Comparison of ENCODE assay signal across 28 cellular contexts in the genomic region with DNA sequence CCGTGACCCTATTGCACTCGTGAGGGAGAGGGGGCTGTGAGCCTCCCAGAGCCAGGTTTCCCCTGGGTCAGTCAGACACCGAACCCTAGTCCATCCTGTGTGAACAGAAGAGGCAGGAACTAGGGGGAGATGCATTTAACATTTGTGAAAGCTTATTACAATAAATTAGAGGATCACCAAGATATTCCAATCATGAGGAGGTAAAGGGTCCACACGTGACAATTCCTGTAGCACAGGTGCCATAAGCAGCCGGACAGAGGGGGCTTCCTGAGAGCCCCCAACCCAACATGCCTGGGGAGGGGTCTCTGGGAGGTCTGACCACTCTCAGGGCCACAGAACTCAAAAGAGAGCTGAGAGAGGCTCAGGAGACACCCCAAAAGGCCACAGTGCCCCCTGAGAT.
DNase-seq lines count a peak whose midpoint lies in the region; ATAC-seq, FAIRE-seq and TF ChIP-seq lines count a peak whose summit lies in the region.
"Had no signal": no experiment of that assay in that cellular context is flagged by ENCODE, and none has a peak within 500 bp of the region (broad histone marks: within the 10 kb centered on the region; RNA-seq: fewer than 3 reads in every experiment).

No MANE protein-coding gene starts in this region.

- H3K4ac ChIP-seq in IMR-90 (ENCODE audit: low read depth, low read length): 0 out of 2 replicates have a peak overlapping the region, but pooled peaks have one; percentile 39

- no peak overlapping the region for H2AFZ ChIP-seq in HepG2 (ENCODE audit: low read length)
- no peak overlapping the region for H2AFZ ChIP-seq in IMR-90 (replicated peaks; ENCODE audit: low read length, poor library complexity)

- no peak overlapping the region for H4K91ac ChIP-seq in IMR-90 (ENCODE audit: insufficient read depth, low read depth, low read length)

- 0 out of 2 replicates have a peak overlapping the region, but pooled peaks have one; percentile 32 for H2BK20ac ChIP-seq in IMR-90 (ENCODE audit: low read depth, low read length)

- 0 out of 2 replicates have a peak overlapping the region, but pooled peaks have one; percentile 12 for H2AK5ac ChIP-seq in IMR-90 (ENCODE audit: low read depth, low read length)

- peaks cover 6% of the 10 kb centered on the region for H3K36me3 Mint-ChIP-seq in endothelial cell (ENCODE audit: low read depth, unreplicated experiment)
- H3K36me3 Mint-ChIP-seq: CD14-positive monocyte; CD4-positive, alpha-beta memory T cell; CD8-positive, alpha-beta memory T cell had no signal

- peak overlapping the region; percentile 4 for H3K27ac Mint-ChIP-seq in endothelial cell (ENCODE audit: unreplicated experiment)
- H3K27ac Mint-ChIP-seq: CD4-positive, alpha-beta memory T cell; CD4-positive, CD25-positive, alpha-beta regulatory T cell; CD8-positive, alpha-beta memory T cell had no signal

- no peak for FAIRE-seq in HepG2 (lab: Jason Lieb, UNC)
- FAIRE-seq: A204.1, GM12878, GM12892, GM18507 had no signal

- H3K79me2 ChIP-seq in HepG2 (ENCODE audit: insufficient read depth, low read length): no peaks in the 10 kb centered on the region

- no peak overlapping the region for H2BK120ac ChIP-seq in IMR-90 (ENCODE audit: low read depth, low read length)

- H3K9ac ChIP-seq in HepG2 (ENCODE audit: insufficient read depth, low read depth, low read length) (no peak overlapping the region), IMR-90 (ENCODE audit: low read depth, low read length) (no peak overlapping the region)
- H3K9ac ChIP-seq: BLaER1 had no signal

- H2AK9ac ChIP-seq in IMR-90 (replicated peaks; ENCODE audit: low read depth, low read length, poor library complexity): no peak overlapping the region

- TF ChIP-seq EP300 in HepG2 (IDR thresholded peaks at IDR 0.05; ENCODE audit: low read depth in 2 of 2, low read length in 2 of 2) (no peak), HepG2 (CRISPR knock-in tag; IDR thresholded peaks at IDR 0.05; ENCODE audit: borderline replicate concordance) (no peak)

- H4K5ac ChIP-seq in IMR-90 (ENCODE audit: low read depth, low read length): no peak overlapping the region

- H4K20me1 ChIP-seq in HepG2 (ENCODE audit: insufficient read depth, low read length) (no peaks in the 10 kb centered on the region), IMR-90 (ENCODE audit: insufficient read depth, low read length) (no peaks in the 10 kb centered on the region)
- H4K20me1 ChIP-seq: BLaER1 had no signal

- TF ChIP-seq CTCF in HepG2 (CRISPR knock-in tag; IDR thresholded peaks at IDR 0.05): no peak
- no peak for TF ChIP-seq CTCF in right lobe of liver (IDR thresholded peaks at IDR 0.05)
- TF ChIP-seq CTCF in IMR-90 (conservative IDR thresholded peaks at IDR 0.05; ENCODE audit: low read depth, low read length): no peak
- TF ChIP-seq CTCF in endothelial cell (IDR thresholded peaks at IDR 0.05; ENCODE audit: unreplicated experiment): no peak

- BruUV-seq in HepG2 (replicated peaks; lab: Mats Ljungman, UMichigan) (no TSS peak), IMR-90 (replicated peaks; lab: Mats Ljungman, UMichigan) (no TSS peak)

- POLR2A ChIA-PET in HepG2 (lab: Yijun Ruan, JAX) (no interaction called here), IMR-90 (lab: Charles Lee; ENCODE audit: unreplicated experiment) (no interaction called here)

- no peak overlapping the region for H3K14ac ChIP-seq in IMR-90 (replicated peaks; ENCODE audit: low read depth, low read length)

- ATAC-seq in HepG2: no peak
- ATAC-seq in right lobe of liver: no peak
- ATAC-seq in IMR-90 (ENCODE audit: low read depth): no peak
- ATAC-seq: GM12878 had no signal

- H3K27ac ChIP-seq in HepG2 (ENCODE audit: extremely low read length, insufficient read depth, low read length): no peak overlapping the region
- H3K27ac ChIP-seq in right lobe of liver: no peak overlapping the region
- H3K27ac ChIP-seq in IMR-90 (ENCODE audit: insufficient read depth, low read length): no peak overlapping the region
- H3K27ac ChIP-seq: BLaER1 had no signal

- H3K36me3 ChIP-seq in HepG2 (replicated peaks in 1 of 2; ENCODE audit: control insufficient read depth in 1 of 2, insufficient read depth in 2 of 2, low read length in 2 of 2) (no peaks in the 10 kb centered on the region), right lobe of liver (no peaks in the 10 kb centered on the region), IMR-90 (ENCODE audit: control insufficient read depth, insufficient read depth, low read length) (no peaks in the 10 kb centered on the region)
- H3K36me3 ChIP-seq: BE2C, BLaER1 had no signal

- peaks cover 16% of the 10 kb centered on the region for H3K4me1 Mint-ChIP-seq in endothelial cell (ENCODE audit: unreplicated experiment)
- H3K4me1 Mint-ChIP-seq: CD4-positive, alpha-beta memory T cell; CD4-positive, CD25-positive, alpha-beta regulatory T cell; CD8-positive, alpha-beta memory T cell had no signal

- intact Hi-C loops in HepG2 (cut with micrococcal nuclease; ENCODE audit: unreplicated experiment) (no loop called here), right lobe of liver (cut with DNase I) (no loop called here), IMR-90 (cut with micrococcal nuclease) (no loop called here), posterior vena cava (cut with DNase I) (no loop called here)

- peak overlapping the region; percentile 42; the same call in 1 of the 2 replicates for H3K23ac ChIP-seq in IMR-90 (ENCODE audit: low read depth, low read length)

- 0% methylated on average over 5 of the region's 5 CpGs for WGBS in HepG2 (ENCODE audit: low lambda C conversion rate)
- 24% methylated on average over 2 of the region's 5 CpGs for WGBS in right lobe of liver (ENCODE audit: insufficient coverage, low coverage, low lambda C conversion rate, missing lambda C conversion rate)
- no CpG with 5 or more reads among the region's 5 CpGs for WGBS in IMR-90 (ENCODE audit: extremely low coverage in 2 of 2, insufficient read length in 1 of 2), 2 experiments

- H3K79me1 ChIP-seq in IMR-90 (ENCODE audit: low read depth in 1 of 2, low read length in 2 of 2): no peaks in the 10 kb centered on the region

- H3K27me3 ChIP-seq in HepG2 (ENCODE audit: control insufficient read depth in 1 of 2, insufficient read depth in 2 of 2, low read length in 2 of 2) (peaks cover 3 to 39% of the 10 kb centered on the region in 2 experiments; a peak in 3 of 5 replicates), right lobe of liver (no peaks in the 10 kb centered on the region), IMR-90 (ENCODE audit: control insufficient read depth, insufficient read depth, low read length) (no peaks in the 10 kb centered on the region)
- H3K27me3 ChIP-seq: BE2C, BLaER1 had no signal

- no peak overlapping the region for H3K4me3 Mint-ChIP-seq in endothelial cell (ENCODE audit: unreplicated experiment)
- H3K4me3 Mint-ChIP-seq: CD14-positive monocyte; CD4-positive, alpha-beta memory T cell; CD4-positive, CD25-positive, alpha-beta regulatory T cell; CD8-positive, alpha-beta memory T cell had no signal

- no peak overlapping the region for H3K18ac ChIP-seq in IMR-90 (ENCODE audit: low read depth, low read length)

- H2BK15ac ChIP-seq in IMR-90 (ENCODE audit: low read depth, low read length): no peak overlapping the region; the same call in 2 of the 3 replicates

- dilution Hi-C loops in IMR-90 (cut with HindIII; ENCODE audit: low sequenced_read_pairs, unreplicated experiment): no loop called here

- peaks cover 2% of the 10 kb centered on the region for H3K27me3 Mint-ChIP-seq in endothelial cell (ENCODE audit: unreplicated experiment)

- H3K4me3 ChIP-seq in HepG2 (replicated peaks in 1 of 3; ENCODE audit: insufficient read depth in 1 of 3, low read depth in 2 of 3, low read length in 3 of 3) (no peak overlapping the region), right lobe of liver (no peak overlapping the region), IMR-90 (ENCODE audit: insufficient read depth, low read depth, low read length) (no peak overlapping the region)
- H3K4me3 ChIP-seq: BLaER1, GM12878 had no signal

- H3K9me3 Mint-ChIP-seq in endothelial cell (ENCODE audit: unreplicated experiment): no peaks in the 10 kb centered on the region

- no peak overlapping the region for H4K8ac ChIP-seq in IMR-90 (ENCODE audit: low read depth in 2 of 2, low read length in 2 of 2)

- TF ChIP-seq POLR2A in HepG2 (IDR thresholded peaks at IDR 0.05; ENCODE audit: insufficient read depth in 1 of 2, low read depth in 2 of 2, low read length in 2 of 2): no peak
- no peak for TF ChIP-seq POLR2A in right lobe of liver (IDR thresholded peaks at IDR 0.05)
- no peak for TF ChIP-seq POLR2A in IMR-90 (IDR thresholded peaks at IDR 0.05; ENCODE audit: low read depth, low read length)

- no peak overlapping the region for H3K56ac ChIP-seq in IMR-90 (ENCODE audit: extremely low read depth, insufficient read depth, low read length)

- no peak for DNase-seq in HepG2 (ENCODE audit: low spot score)
- no peak for DNase-seq in right lobe of liver
- no peak for DNase-seq in IMR-90
- no peak for DNase-seq in endothelial cell (ENCODE audit: low spot score)
- DNase-seq in posterior vena cava (ENCODE audit: low spot score): peak; percentile 48
- no peak for DNase-seq in NCI-H2029 (lab: John Stamatoyannopoulos, UW)
- DNase-seq in activated T-cell treated with anti-CD3 and anti-CD28 coated beads, Interleukin-2, amount 50 U/mL, for 1 hour: no peak
- DNase-seq in NCI-H1930 (lab: John Stamatoyannopoulos, UW): no peak
- DNase-seq: 8988T; ACHN; BE2C; C1 segment of cervical spinal cord; CD4-positive, alpha-beta memory T cell; CD4-positive, CD25-positive, alpha-beta regulatory T cell; CD8-positive, alpha-beta memory T cell; COR-L47; DMS 273 treated with DMSO at 0.1 percent for 48 hours; DMS53; DMS79; DND-41; EL; GDM1 had no signal

- peaks cover 5% of the 10 kb centered on the region for H3K9me1 ChIP-seq in IMR-90 (ENCODE audit: insufficient read depth, low read length)

- H3K4me1 ChIP-seq in HepG2 (ENCODE audit: insufficient read depth, low read length) (no peaks in the 10 kb centered on the region), right lobe of liver (no peaks in the 10 kb centered on the region), IMR-90 (ENCODE audit: control insufficient read depth, insufficient read depth, low read length) (no peaks in the 10 kb centered on the region)
- H3K4me1 ChIP-seq: BE2C, BLaER1 had no signal

- CTCF ChIA-PET in HepG2 (lab: Yijun Ruan, JAX; ENCODE audit: low intra/inter-chr PET ratio, low total read pairs) (no interaction called here), IMR-90 (lab: Yijun Ruan, JAX) (no interaction called here)

- H2BK5ac ChIP-seq in IMR-90 (ENCODE audit: low read depth, low read length, poor library complexity, severe bottlenecking): no peak overlapping the region

- in situ Hi-C loops in HepG2 (cut with HindIII; ENCODE audit: extremely low pct_ligation_motif_present, low pct_unique_long_range_greater_than_20kb): no loop called here
- in situ Hi-C loops in IMR-90 (cut with MboI; ENCODE audit: low sequenced_read_pairs): no loop called here

- H3K4me2 ChIP-seq in HepG2 (ENCODE audit: low read depth, low read length) (no peak overlapping the region), IMR-90 (ENCODE audit: low read depth, low read length) (no peak overlapping the region)
- H3K4me2 ChIP-seq: BLaER1 had no signal

- TF ChIP-seq RAD21 in HepG2 (CRISPR knock-in tag; IDR thresholded peaks at IDR 0.05): no peak
- no peak for TF ChIP-seq RAD21 in IMR-90 (IDR thresholded peaks at IDR 0.05; ENCODE audit: low read length)

- H3K9me3 ChIP-seq in HepG2 (ENCODE audit: low read length) (no peaks in the 10 kb centered on the region), right lobe of liver (no peaks in the 10 kb centered on the region), IMR-90 (ENCODE audit: control insufficient read depth, insufficient read depth, low read length) (no peaks in the 10 kb centered on the region)
- H3K9me3 ChIP-seq: BE2C, BLaER1 had no signal
